In the genomic region with DNA sequence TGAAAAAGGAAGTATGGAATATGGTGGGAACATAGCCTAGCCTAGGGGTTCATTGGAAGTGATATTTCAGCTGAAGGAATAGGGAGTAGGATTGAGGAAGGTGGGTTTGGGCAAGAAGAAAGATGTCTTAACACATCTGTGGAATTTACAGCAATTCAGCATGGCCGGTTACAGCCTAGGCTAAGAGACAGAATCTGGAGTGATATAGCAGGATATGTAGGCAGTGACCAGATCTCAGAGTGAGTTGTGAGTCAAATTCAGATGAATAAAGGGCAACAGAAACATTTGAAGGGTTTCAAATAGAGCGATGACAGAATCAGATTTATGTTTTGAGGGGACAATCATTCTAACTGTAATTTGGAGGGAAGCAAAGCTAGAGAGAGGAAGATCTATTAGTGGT, we compare ENCODE assay signal across 28 cellular contexts.
DNase-seq lines count a peak whose midpoint lies in the region; ATAC-seq and TF ChIP-seq lines count a peak whose summit lies in the region.
"Had no signal": no experiment of that assay in that cellular context is flagged by ENCODE, and none has a peak within 500 bp of the region (broad histone marks: within the 10 kb centered on the region; RNA-seq: fewer than 3 reads in every experiment).

No MANE protein-coding gene starts in this region.

- H3K9me2 ChIP-seq in Loucy (replicated peaks; ENCODE audit: low read depth, low read length): no peaks in the 10 kb centered on the region
- H3K9me2 ChIP-seq: SK-N-SH had no signal

- H3K4me2 ChIP-seq in Loucy (ENCODE audit: low read depth, low read length, poor library complexity, severe bottlenecking): no peak overlapping the region
- H3K4me2 ChIP-seq: SK-N-SH had no signal

- no peak for ATAC-seq in stimulated activated memory B cell treated with anti-CD40 and anti-IgM and Interleukin-4, amounts not matched to agents 10 μg/mL and 1 μg/mL and 100 μg/mL, for 72 hours
- ATAC-seq in HG02642 (IDR thresholded peaks at IDR 0.05; ENCODE audit: poor library complexity, unreplicated experiment): no peak
- ATAC-seq: CD8-positive, alpha-beta T cell; PC-3 had no signal

- H4K20me1 ChIP-seq in Loucy (ENCODE audit: insufficient read depth, low read length, poor library complexity, severe bottlenecking): no peaks in the 10 kb centered on the region

- peak overlapping the region; percentile 45; the same call in 1 of the 2 replicates for H2AFZ ChIP-seq in Loucy (ENCODE audit: low read length)

- DNase-seq in CD1c-positive myeloid dendritic cell (ENCODE audit: extremely low spot score): peak; percentile 24
- no peak for DNase-seq in esophagus muscularis mucosa (ENCODE audit: extremely low spot score)
- no peak for DNase-seq in NCI-H82 (lab: John Stamatoyannopoulos, UW)
- no peak for DNase-seq in stimulated activated CD4-positive, alpha-beta T cell treated with anti-CD3 and anti-CD28 coated beads, Interleukin-4, amount 100 ng/mL, for 4 hours
- DNase-seq: AML-193; C1 segment of cervical spinal cord; Caco-2; CD8-positive, alpha-beta T cell; DMS 273 treated with DMSO at 0.1 percent for 48 hours; DMS79 treated with DMSO at 0.1 percent for 48 hours; GF-D8; KG1; MM.1S; NCI-H1092 treated with DMSO at 0.1 percent for 48 hours; NCI-H1436; NCI-H187; NCI-H2081 treated with DMSO at 0.1 percent for 48 hours; NCI-H2171 treated with DMSO at 0.1 percent for 48 hours; NCI-H345; NCI-H510A treated with DMSO at 0.1 percent for 48 hours; NCI-H774; NK-92 treated with Interleukin-12 subunit alpha and Interleukin-12 subunit beta, amount 100 ng/mL, for 24 hours; PC-3; SK-N-SH; SW 1271 had no signal

- no peaks in the 10 kb centered on the region for H3K79me2 ChIP-seq in Loucy (ENCODE audit: insufficient read depth, low read length)

- H3F3A ChIP-seq in Loucy (ENCODE audit: low read depth): no peaks in the 10 kb centered on the region

- H3K4me1 ChIP-seq in Loucy (ENCODE audit: insufficient read depth, low read length, poor library complexity, severe bottlenecking): peaks cover 35% of the 10 kb centered on the region
- peaks cover 30 to 85% (median 57%) of the 10 kb centered on the region in 4 donors for H3K4me1 ChIP-seq in esophagus muscularis mucosa

- intact Hi-C loops in esophagus muscularis mucosa (cut with DNase I): loop anchor here (10.0 kb wide), 1 partner anchor 142 kb away; no protein-coding TSS in a partner anchor

- no peaks in the 10 kb centered on the region for H3K27me3 Mint-ChIP-seq in stimulated activated memory B cell treated with anti-CD40 and anti-IgM and Interleukin-4, amounts not matched to agents 10 μg/mL and 1 μg/mL and 100 μg/mL, for 72 hours

- TF ChIP-seq CTCF in Loucy (conservative IDR thresholded peaks at IDR 0.05; ENCODE audit: low read length): no peak
- TF ChIP-seq CTCF in esophagus muscularis mucosa (IDR thresholded peaks at IDR 0.05): no peak

- H3K9ac ChIP-seq in Loucy (ENCODE audit: low read depth, low read length, poor library complexity, severe bottlenecking): no peak overlapping the region
- H3K9ac ChIP-seq: SK-N-SH had no signal

- H3K27ac ChIP-seq in esophagus muscularis mucosa (replicated peaks in 1 of 4): peak overlapping the region in 3 of 4 donors; percentile 34 to 81 (median 77)

- no peak for TF ChIP-seq POLR2A in esophagus muscularis mucosa (IDR thresholded peaks at IDR 0.05; ENCODE audit: low read depth)

- peaks cover 44% of the 10 kb centered on the region for H3K4me1 Mint-ChIP-seq in stimulated activated memory B cell treated with anti-CD40 and anti-IgM and Interleukin-4, amounts not matched to agents 10 μg/mL and 1 μg/mL and 100 μg/mL, for 72 hours

- WGBS in esophagus muscularis mucosa: 92% methylated on average over 2 of the region's 2 CpGs

- TF ChIP-seq EP300 in esophagus muscularis mucosa (IDR thresholded peaks at IDR 0.05): no peak

- H3K9me3 ChIP-seq in Loucy (ENCODE audit: insufficient read depth, low read depth, low read length): no peaks in the 10 kb centered on the region
- no peaks in the 10 kb centered on the region for H3K9me3 ChIP-seq in esophagus muscularis mucosa
- H3K9me3 ChIP-seq: Caco-2, SK-N-SH had no signal

- H3K27me3 ChIP-seq in Loucy (ENCODE audit: insufficient read depth, low read length, poor library complexity, severe bottlenecking): no peaks in the 10 kb centered on the region
- H3K27me3 ChIP-seq in esophagus muscularis mucosa: no peaks in the 10 kb centered on the region

- H3K27ac Mint-ChIP-seq in stimulated activated memory B cell treated with anti-CD40 and anti-IgM and Interleukin-4, amounts not matched to agents 10 μg/mL and 1 μg/mL and 100 μg/mL, for 72 hours: peak overlapping the region; percentile 3
- H3K27ac Mint-ChIP-seq: CD8-positive, alpha-beta T cell had no signal

- H3K36me3 ChIP-seq in Loucy (ENCODE audit: insufficient read depth, low read length) (no peaks in the 10 kb centered on the region), esophagus muscularis mucosa (no peaks in the 10 kb centered on the region)

- H3K4me3 Mint-ChIP-seq in stimulated activated memory B cell treated with anti-CD40 and anti-IgM and Interleukin-4, amounts not matched to agents 10 μg/mL and 1 μg/mL and 100 μg/mL, for 72 hours: no peak overlapping the region
- H3K4me3 Mint-ChIP-seq: CD8-positive, alpha-beta T cell had no signal

- H3K36me3 Mint-ChIP-seq in stimulated activated memory B cell treated with anti-CD40 and anti-IgM and Interleukin-4, amounts not matched to agents 10 μg/mL and 1 μg/mL and 100 μg/mL, for 72 hours: no peaks in the 10 kb centered on the region
- H3K36me3 Mint-ChIP-seq: CD8-positive, alpha-beta T cell had no signal

- H3K4me3 ChIP-seq in Loucy (ENCODE audit: low read length, poor library complexity, severe bottlenecking): no peak overlapping the region
- H3K4me3 ChIP-seq in esophagus muscularis mucosa: no peak overlapping the region

- H3K9me3 Mint-ChIP-seq in stimulated activated memory B cell treated with anti-CD40 and anti-IgM and Interleukin-4, amounts not matched to agents 10 μg/mL and 1 μg/mL and 100 μg/mL, for 72 hours: no peaks in the 10 kb centered on the region
- H3K9me3 Mint-ChIP-seq: CD8-positive, alpha-beta T cell had no signal
